Comparison of ENCODE assay signal across 1 cellular context in genomic region chr16:2158262-2158638, GRCh38.
A peak's percentile ranks its signal among the peaks of the same experiment; 100 is the strongest.
TF ChIP-seq lines count a peak whose summit lies in the region.

No MANE protein-coding gene starts in this region.

TF ChIP-seq in liver, 16 proteins besides CTCF, POLR2A, EP300 and RAD21 (continued from another document):
- TF ChIP-seq REST (IDR thresholded peaks at IDR 0.05) = no peak
- TF ChIP-seq HNF4G (IDR thresholded peaks at IDR 0.05) = no peak
- TF ChIP-seq EGR1 (IDR thresholded peaks at IDR 0.05; ENCODE audit: low read depth in 2 of 2) = peak in 1 of 2 donors; percentile 1
- peak; percentile 3 for TF ChIP-seq SP1 (IDR thresholded peaks at IDR 0.05)
- TF ChIP-seq YY1 (IDR thresholded peaks at IDR 0.05) = peak; percentile 17
- TF ChIP-seq MAX (IDR thresholded peaks at IDR 0.05) = no peak
- no peak for TF ChIP-seq JUND (IDR thresholded peaks at IDR 0.05)
- TF ChIP-seq GABPA (IDR thresholded peaks at IDR 0.05 in 1 of 2, conservative IDR thresholded peaks at IDR 0.05 in 1 of 2) = no peak
